1 cellular context compared by ENCODE assay signal in genomic region chr6:105041880-105042279, GRCh38.
TF ChIP-seq lines count a peak whose summit lies in the region.

No MANE protein-coding gene starts in this region.

TF ChIP-seq in endothelial cell of umbilical vein, 7 proteins besides CTCF, POLR2A, EP300 and RAD21 (continued from another document):
- TF ChIP-seq FOS (IDR thresholded peaks at IDR 0.05; ENCODE audit: borderline replicate concordance, insufficient read depth, low read length) = no peak
- no peak for TF ChIP-seq EZH2 (IDR thresholded peaks at IDR 0.05; ENCODE audit: borderline replicate concordance, low read depth, low read length, severe bottlenecking)
- TF ChIP-seq MYC (IDR thresholded peaks at IDR 0.05; ENCODE audit: low read depth, low read length) = no peak
- TF ChIP-seq MAX (IDR thresholded peaks at IDR 0.05; ENCODE audit: insufficient read depth, insufficient read length) = no peak
- TF ChIP-seq JUN (IDR thresholded peaks at IDR 0.05; ENCODE audit: borderline replicate concordance, insufficient read depth, insufficient read length, low read depth) = no peak
- no peak for TF ChIP-seq POLR2AphosphoS5 (IDR thresholded peaks at IDR 0.05; ENCODE audit: insufficient read depth, low read depth, low read length)
